ENCODE assay signal across 22 cellular contexts in the genomic region with DNA sequence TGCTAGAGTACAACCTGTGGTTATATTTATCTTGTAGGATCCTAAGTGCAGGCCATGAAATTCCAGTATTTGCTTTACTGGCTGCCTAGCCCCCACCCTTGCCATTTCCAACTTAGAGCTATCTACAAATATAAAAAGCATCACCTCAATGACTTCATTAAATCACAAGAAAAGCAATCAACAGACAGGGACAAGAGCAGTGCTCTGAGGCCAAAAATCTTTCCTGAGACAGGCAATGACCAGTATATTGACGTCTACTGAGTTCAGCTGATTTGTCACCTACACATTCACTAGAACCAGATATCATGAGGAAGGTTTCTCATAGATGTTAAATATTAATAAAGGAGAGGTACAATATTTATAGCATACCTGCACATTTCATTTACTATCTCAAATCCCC.
"Had no signal": no experiment of that assay in that cellular context is flagged by ENCODE, and none has a peak within 500 bp of the region (broad histone marks: within the 10 kb centered on the region; RNA-seq: fewer than 3 reads in every experiment).

No MANE protein-coding gene starts in this region.

- H3K27ac Mint-ChIP-seq: activated CD4-positive, alpha-beta memory T cell treated with anti-CD3 and anti-CD28 coated beads for 36 hours; activated CD4-positive, alpha-beta T cell treated with anti-CD3 and anti-CD28 coated beads, Interleukin-2, amount 10 ng/mL, durations not matched to agents 24 days and 14 days; activated naive CD8-positive, alpha-beta T cell; nephron; T-helper 1 cell treated with Interleukin-12 subunit alpha and Interleukin-12 subunit beta and Interleukin-4 antibody, amounts not matched to agents 30 μg/mL and 1 μg/mL, for 36 hours had no signal

- H3K27ac ChIP-seq: body of pancreas, stomach, thyroid gland had no signal

- H3K9me3 ChIP-seq: adrenal gland, body of pancreas, stomach, thyroid gland had no signal

- H3K4me3 ChIP-seq: adrenal gland, body of pancreas, lung, skin epidermis, stomach, thyroid gland had no signal

- H3K27me3 Mint-ChIP-seq: activated CD4-positive, alpha-beta memory T cell treated with anti-CD3 and anti-CD28 coated beads for 36 hours; activated CD4-positive, alpha-beta T cell treated with anti-CD3 and anti-CD28 coated beads, Interleukin-2, amount 10 ng/mL, durations not matched to agents 24 days and 14 days; activated naive CD8-positive, alpha-beta T cell had no signal

- DNase-seq: activated CD4-positive, alpha-beta memory T cell treated with anti-CD3 and anti-CD28 coated beads for 36 hours; activated CD4-positive, alpha-beta T cell treated with anti-CD3 and anti-CD28 coated beads, Interleukin-2, amount 10 ng/mL, durations not matched to agents 24 days and 14 days; activated CD4-positive, CD25-positive, alpha-beta regulatory T cell treated with anti-CD3 and anti-CD28 coated beads, Interleukin-2, amount 50 U/mL, for 72 hours; activated naive CD4-positive, alpha-beta T cell treated with Interleukin-2 at 50 U/mL for 16 hours; activated T-cell treated with anti-CD3 and anti-CD28 coated beads, Interleukin-2, amount 50 U/mL, for 4 hours; adrenal gland; aorta; body of pancreas; kidney glomerular epithelial cell; stimulated activated CD4-positive, alpha-beta T cell treated with anti-CD3 and anti-CD28 coated beads, Interleukin-12 subunit alpha, Interleukin-12 subunit beta, amount 100 ng/mL, for 4 hours; stimulated activated CD4-positive, alpha-beta T cell treated with anti-CD3 and anti-CD28 coated beads, Interleukin-4, amount 100 ng/mL, for 1 hour; stomach; SW 1271; thyroid gland had no signal

- H3K4me3 Mint-ChIP-seq: activated CD4-positive, alpha-beta memory T cell treated with anti-CD3 and anti-CD28 coated beads for 36 hours; activated CD4-positive, alpha-beta T cell treated with anti-CD3 and anti-CD28 coated beads, Interleukin-2, amount 10 ng/mL, durations not matched to agents 24 days and 14 days; activated naive CD8-positive, alpha-beta T cell; activated T-cell treated with anti-CD3 and anti-CD28 coated beads, Interleukin-2, amount 50 U/mL, for 4 hours; nephron; T-helper 1 cell treated with Interleukin-12 subunit alpha and Interleukin-12 subunit beta and Interleukin-4 antibody, amounts not matched to agents 30 μg/mL and 1 μg/mL, for 36 hours had no signal

- H3K27me3 ChIP-seq: adrenal gland, body of pancreas, stomach, thyroid gland had no signal

- H3K9me3 Mint-ChIP-seq: activated CD4-positive, alpha-beta memory T cell treated with anti-CD3 and anti-CD28 coated beads for 36 hours; activated CD4-positive, alpha-beta T cell treated with anti-CD3 and anti-CD28 coated beads, Interleukin-2, amount 10 ng/mL, durations not matched to agents 24 days and 14 days; activated T-cell treated with anti-CD3 and anti-CD28 coated beads, Interleukin-2, amount 50 U/mL, for 4 hours; nephron; T-helper 1 cell treated with Interleukin-12 subunit alpha and Interleukin-12 subunit beta and Interleukin-4 antibody, amounts not matched to agents 30 μg/mL and 1 μg/mL, for 36 hours had no signal

- ATAC-seq: activated T-cell treated with anti-CD3 and anti-CD28 coated beads, Interleukin-2, amount 50 U/mL, for 4 hours; body of pancreas; esophagus mucosa; left lobe of liver; sciatic nerve had no signal

- H3K4me1 ChIP-seq: body of pancreas, thyroid gland had no signal

- H3K4me1 Mint-ChIP-seq: activated CD4-positive, alpha-beta T cell treated with anti-CD3 and anti-CD28 coated beads, Interleukin-2, amount 10 ng/mL, durations not matched to agents 24 days and 14 days; nephron had no signal
